ENCODE assay signal across 24 cellular contexts in genomic region chr2:162477011-162477410, GRCh38.
A peak's percentile ranks its signal among the peaks of the same experiment; 100 is the strongest.
DNase-seq lines count a peak whose midpoint lies in the region; ATAC-seq and TF ChIP-seq lines count a peak whose summit lies in the region.
"Had no signal": no experiment of that assay in that cellular context is flagged by ENCODE, and none has a peak within 500 bp of the region (broad histone marks: within the 10 kb centered on the region; RNA-seq: fewer than 3 reads in every experiment).

No MANE protein-coding gene starts in this region.

- no peak for ATAC-seq in HG02642 (IDR thresholded peaks at IDR 0.05; ENCODE audit: poor library complexity, unreplicated experiment)
- ATAC-seq: left lobe of liver; Right ventricle myocardium inferior; stimulated activated memory B cell treated with anti-CD40 and anti-IgM and Interleukin-4, amounts not matched to agents 10 μg/mL and 1 μg/mL and 100 μg/mL, for 72 hours; WTC11 had no signal

- H3K27me3 Mint-ChIP-seq in progenitor cell of endocrine pancreas, result no peaks in the 10 kb centered on the region
- H3K27me3 Mint-ChIP-seq: CD4-positive, alpha-beta memory T cell; stimulated activated memory B cell treated with anti-CD40 and anti-IgM and Interleukin-4, amounts not matched to agents 10 μg/mL and 1 μg/mL and 100 μg/mL, for 72 hours had no signal

- H3K4me1 Mint-ChIP-seq in progenitor cell of endocrine pancreas (ENCODE audit: low read depth), result peaks cover 47% of the 10 kb centered on the region
- H3K4me1 Mint-ChIP-seq: activated naive CD8-positive, alpha-beta T cell treated with anti-CD3 and anti-CD28 coated beads, Interleukin-2, amount 10 ng/mL, durations not matched to agents 7 days and 5 days; nephron progenitor cell; stimulated activated memory B cell treated with anti-CD40 and anti-IgM and Interleukin-4, amounts not matched to agents 10 μg/mL and 1 μg/mL and 100 μg/mL, for 72 hours; WTC11 had no signal

- no peak for TF ChIP-seq POLR2A in erythroblast (IDR thresholded peaks at IDR 0.05; ENCODE audit: low read length)

- DNase-seq in H4 (ENCODE audit: low spot score), result peak; percentile 70
- DNase-seq in NCI-H446 treated with DMSO at 0.1 percent for 48 hours (lab: John Stamatoyannopoulos, UW), result peak; percentile 41
- peak; percentile 4 for DNase-seq in globus pallidus (ENCODE audit: low spot score)
- no peak for DNase-seq in progenitor cell of endocrine pancreas (ENCODE audit: low spot score, unreplicated experiment)
- DNase-seq in activated effector memory CD4-positive, alpha-beta T cell treated with Interleukin-2 at 50 U/mL for 16 hours, result no peak
- no peak for DNase-seq in erythroblast (lab: John Stamatoyannopoulos, UW)
- DNase-seq: activated naive CD8-positive, alpha-beta T cell treated with anti-CD3 and anti-CD28 coated beads, Interleukin-2, amount 10 ng/mL, durations not matched to agents 7 days and 5 days; CD4-positive, alpha-beta memory T cell; DMS79; Kasumi-1; midbrain; NCI-H1092 treated with DMSO at 0.1 percent for 48 hours; NCI-H2029 treated with DMSO at 0.1 percent for 48 hours; NCI-H526 treated with DMSO at 0.1 percent for 48 hours; nephron progenitor cell; OCI-M1; stimulated activated CD4-positive, alpha-beta T cell treated with anti-CD3 and anti-CD28 coated beads, Interleukin-2, amount 100 ng/mL, for 24 hours; T-helper 9 cell had no signal

- peaks cover 11% of the 10 kb centered on the region for H3K36me3 Mint-ChIP-seq in progenitor cell of endocrine pancreas (ENCODE audit: insufficient read depth)
- H3K36me3 Mint-ChIP-seq: activated naive CD8-positive, alpha-beta T cell treated with anti-CD3 and anti-CD28 coated beads, Interleukin-2, amount 10 ng/mL, durations not matched to agents 7 days and 5 days; CD4-positive, alpha-beta memory T cell; stimulated activated memory B cell treated with anti-CD40 and anti-IgM and Interleukin-4, amounts not matched to agents 10 μg/mL and 1 μg/mL and 100 μg/mL, for 72 hours; WTC11 had no signal

- H3K27ac Mint-ChIP-seq in progenitor cell of endocrine pancreas, result peak overlapping the region; percentile 83
- H3K27ac Mint-ChIP-seq: activated naive CD8-positive, alpha-beta T cell treated with anti-CD3 and anti-CD28 coated beads, Interleukin-2, amount 10 ng/mL, durations not matched to agents 7 days and 5 days; activated T-helper 2 cell treated with anti-CD3 and anti-CD28 coated beads, Interferon-gamma antibody, Interleukin-2, Interleukin-4, amounts not matched to agents 10 μg/mL and 5 μg/mL and 100 μg/mL, durations not matched to agents 14 hours and 24 hours and 36 hours; CD4-positive, alpha-beta memory T cell; nephron progenitor cell; stimulated activated memory B cell treated with anti-CD40 and anti-IgM and Interleukin-4, amounts not matched to agents 10 μg/mL and 1 μg/mL and 100 μg/mL, for 72 hours; WTC11 had no signal

- TF ChIP-seq CTCF in progenitor cell of endocrine pancreas (IDR thresholded peaks at IDR 0.05; ENCODE audit: unreplicated experiment), result no peak

- no peak overlapping the region for H3K4me3 Mint-ChIP-seq in progenitor cell of endocrine pancreas (ENCODE audit: low read depth)
- H3K4me3 Mint-ChIP-seq: activated naive CD8-positive, alpha-beta T cell treated with anti-CD3 and anti-CD28 coated beads, Interleukin-2, amount 10 ng/mL, durations not matched to agents 7 days and 5 days; CD4-positive, alpha-beta memory T cell; nephron progenitor cell; stimulated activated memory B cell treated with anti-CD40 and anti-IgM and Interleukin-4, amounts not matched to agents 10 μg/mL and 1 μg/mL and 100 μg/mL, for 72 hours; WTC11 had no signal

- no peaks in the 10 kb centered on the region for H3K9me3 Mint-ChIP-seq in progenitor cell of endocrine pancreas (ENCODE audit: low read depth)
- H3K9me3 Mint-ChIP-seq: activated naive CD8-positive, alpha-beta T cell treated with anti-CD3 and anti-CD28 coated beads, Interleukin-2, amount 10 ng/mL, durations not matched to agents 7 days and 5 days; activated T-helper 2 cell treated with anti-CD3 and anti-CD28 coated beads, Interferon-gamma antibody, Interleukin-2, Interleukin-4, amounts not matched to agents 10 μg/mL and 5 μg/mL and 100 μg/mL, durations not matched to agents 14 hours and 24 hours and 36 hours; stimulated activated memory B cell treated with anti-CD40 and anti-IgM and Interleukin-4, amounts not matched to agents 10 μg/mL and 1 μg/mL and 100 μg/mL, for 72 hours; WTC11 had no signal

Comparison
In these comparisons a context has a peak if more than half of its experiments do, and no peak if none do; other contexts are left out.
1. DNase-seq: peak in H4 (single experiment), NCI-H446 treated with DMSO at 0.1 percent for 48 hours (single experiment) and globus pallidus (single experiment); none in progenitor cell of endocrine pancreas (single experiment), activated effector memory CD4-positive, alpha-beta T cell treated with Interleukin-2 at 50 U/mL for 16 hours (single experiment) and erythroblast (0 of 2).